Comparison of ENCODE assay signal across 8 cellular contexts in the genomic region with DNA sequence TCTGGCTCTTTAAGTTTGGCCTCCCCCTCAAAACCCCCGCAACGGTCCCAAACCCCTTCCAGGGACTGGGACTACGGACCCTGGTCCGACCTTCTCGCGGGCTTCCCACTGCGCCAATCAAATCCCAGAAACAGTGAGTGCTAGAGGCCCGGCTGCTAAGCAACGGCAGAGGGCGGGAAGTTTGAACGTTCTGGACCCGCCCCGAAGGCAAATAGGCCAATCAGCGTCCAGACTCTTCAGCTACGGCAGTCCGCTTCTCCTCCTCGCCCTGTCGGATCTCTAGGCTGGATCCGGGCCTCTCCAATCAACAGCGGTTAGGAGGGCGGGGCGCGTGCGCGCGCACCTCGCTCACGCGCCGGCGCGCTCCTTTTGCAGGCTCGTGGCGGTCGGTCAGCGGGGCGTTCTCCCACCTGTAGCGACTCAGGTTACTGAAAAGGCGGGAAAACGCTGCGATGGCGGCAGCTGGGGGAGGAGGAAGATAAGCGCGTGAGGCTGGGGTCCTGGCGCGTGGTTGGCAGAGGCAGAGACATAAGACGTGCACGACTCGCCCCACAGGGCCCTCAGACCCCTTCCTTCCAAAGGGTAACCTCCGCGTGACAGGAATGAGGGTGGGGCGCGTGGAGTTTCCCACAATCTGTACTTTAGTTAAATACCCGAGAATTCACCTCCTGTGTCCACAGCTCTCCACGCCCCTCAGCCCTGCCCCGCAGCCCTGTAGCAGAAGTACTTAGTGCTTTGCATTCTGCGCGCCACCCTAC. TPM values are rescaled to one million over a fixed set of nuclear protein-coding genes. Genes with fewer than 3 reads are reported as not detected.
DNase-seq lines count a peak whose midpoint lies in the region; ATAC-seq and TF ChIP-seq lines count a peak whose summit lies in the region.

A gene (plus strand): TSS at position 367 of the 758 bp plus-strand sequence. CDS start 462 bp downstream, outside the sequence.

- no peak for TF ChIP-seq CTCF in vagina (IDR thresholded peaks at IDR 0.05)

- peak; percentile 72 for ATAC-seq in HG02870 (IDR thresholded peaks at IDR 0.05; ENCODE audit: unreplicated experiment)
- peak; percentile 95 to 96 for ATAC-seq in right cardiac atrium

- intact Hi-C loops in right cardiac atrium (cut with DNase I), result loop anchor here in 3 of 4 donors (5.0 to 10.0 kb wide), 3 partner anchors 32 to 95 kb away; no protein-coding TSS in a partner anchor
- intact Hi-C loops in vagina (cut with DNase I), result loop anchor here (5.0 to 10.0 kb wide), 3 partner anchors 55 to 72 kb away; a partner anchor contains a TSS

- H3K4me3 ChIP-seq in right cardiac atrium (ENCODE audit: low read length) (peak within 1 kb of the TSS; percentile 66), vagina (peak within 1 kb of the TSS; percentile 65 to 86)

- no peaks in the 10 kb centered on the region for H3K9me3 ChIP-seq in right cardiac atrium (ENCODE audit: control insufficient read depth, low read length)
- H3K9me3 ChIP-seq in vagina, result no peaks in the 10 kb centered on the region

- H3K4me1 ChIP-seq in right cardiac atrium (ENCODE audit: control insufficient read depth, insufficient read depth, low read length) (peaks cover 3% of the 10 kb centered on the region), vagina (peaks cover 43% of the 10 kb centered on the region)

- under 1% methylated on average over 58 of the region's 58 CpGs for WGBS in right cardiac atrium

- TF ChIP-seq POLR2A in GM15510 (IDR thresholded peaks at IDR 0.05; ENCODE audit: borderline replicate concordance, extremely low read depth, insufficient read length) (peak; percentile 63), vagina (IDR thresholded peaks at IDR 0.05) (peak in 1 of 2 donors; percentile 72)

- H3K36me3 ChIP-seq in vagina, result no peaks in the 10 kb centered on the region

- no peaks in the 10 kb centered on the region for H3K27me3 ChIP-seq in right cardiac atrium (ENCODE audit: control insufficient read depth, insufficient read depth)
- H3K27me3 ChIP-seq in vagina, result no peaks in the 10 kb centered on the region

- H3K27ac ChIP-seq in right cardiac atrium (ENCODE audit: low read length) (peak within 1 kb of the TSS; percentile 46), vagina (peak within 1 kb of the TSS; percentile 96)

- DNase-seq in NCI-H146 treated with DMSO at 0.1 percent for 48 hours (lab: John Stamatoyannopoulos, UW; ENCODE audit: unreplicated experiment), result peak; percentile 97
- DNase-seq in T-helper 2 cell, result peak; percentile 91 to 99 (median 92)
- peak; percentile 71 to 98 (median 96) for DNase-seq in anterior cingulate cortex (lab: John Stamatoyannopoulos, UW)
- peak; percentile 98 to 99 (median 99) for DNase-seq in right cardiac atrium
- DNase-seq in pulmonary artery endothelial cell (ENCODE audit: low read depth, low spot score), result peak; percentile 97
- DNase-seq in vagina (ENCODE audit: extremely low spot score in 2 of 2), result peak in 1 of 2 donors; percentile 99

RNA-seq across cellular contexts. Expression of the gene that starts here (rescaled TPM):
- total RNA-seq in right cardiac atrium (1 to 10 TPM; 2.6 to 3.2 (median 3.0) TPM), pulmonary artery endothelial cell (6.1 and 6.7 TPM in 2 replicates), vagina (11.0 TPM)
- polyA plus RNA-seq in right cardiac atrium, result 1.8 TPM
